ENCODE assay signal across 19 cellular contexts in the genomic region with DNA sequence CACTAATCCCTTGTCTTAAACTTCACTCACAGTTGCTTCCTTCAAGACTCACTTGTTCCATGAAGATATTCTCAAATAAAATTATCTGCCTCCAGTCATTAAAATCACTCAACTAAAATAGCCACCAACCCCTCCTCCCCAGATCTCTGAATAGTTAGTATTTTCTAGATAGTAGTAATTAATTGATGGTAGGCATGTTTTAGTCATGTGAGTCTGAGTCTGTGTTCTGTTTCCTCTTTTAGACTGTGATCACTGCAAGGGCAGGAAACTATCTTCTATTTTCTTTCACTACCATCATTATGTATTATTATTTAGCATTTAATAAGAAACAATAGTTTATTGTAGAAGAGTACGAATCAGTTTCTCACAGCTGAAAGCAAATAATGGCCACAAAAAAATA.
"Had no signal": no experiment of that assay in that cellular context is flagged by ENCODE, and none has a peak within 500 bp of the region (broad histone marks: within the 10 kb centered on the region; RNA-seq: fewer than 3 reads in every experiment).

No MANE protein-coding gene starts in this region.

- H3K27me3 ChIP-seq: dorsolateral prefrontal cortex, esophagus muscularis mucosa, foreskin keratinocyte, gastrocnemius medialis, heart right ventricle, left lung had no signal

- DNase-seq: dermis blood vessel endothelial cell; dorsolateral prefrontal cortex; effector CD4-positive, alpha-beta T cell; effector memory CD4-positive, alpha-beta T cell; foreskin keratinocyte; gastrocnemius medialis; glutamatergic neuron; head of caudate nucleus; heart right ventricle; left cardiac atrium; left lung; left ventricle myocardium superior; lower lobe of right lung; mesenchymal stem cell; mucosa of descending colon; naive B cell; naive thymus-derived CD8-positive, alpha-beta T cell had no signal

- H3K4me1 ChIP-seq: esophagus muscularis mucosa, foreskin keratinocyte, gastrocnemius medialis, heart right ventricle, left lung, lower lobe of right lung had no signal

- ATAC-seq: foreskin keratinocyte; gastrocnemius medialis; heart right ventricle; left cardiac atrium; left lung; left ventricle myocardium superior; lower lobe of right lung; mucosa of descending colon; naive thymus-derived CD8-positive, alpha-beta T cell had no signal

- H3K27ac ChIP-seq: coronary artery, esophagus muscularis mucosa, foreskin keratinocyte, gastrocnemius medialis, heart right ventricle, left lung, lower lobe of right lung had no signal

- H3K4me3 ChIP-seq: coronary artery, esophagus muscularis mucosa, gastrocnemius medialis, heart right ventricle, left lung, lower lobe of right lung, mucosa of descending colon had no signal

- H3K9me3 ChIP-seq: esophagus muscularis mucosa, gastrocnemius medialis, heart right ventricle, left lung, lower lobe of right lung, mucosa of descending colon had no signal

- H3K36me3 ChIP-seq: esophagus muscularis mucosa, gastrocnemius medialis, heart right ventricle, left lung, lower lobe of right lung had no signal
